In genomic region chr18:9630444-9630843, GRCh38 we compare ENCODE assay signal across 15 cellular contexts. TPM values are rescaled to one million over a fixed set of nuclear protein-coding genes. Genes with fewer than 3 reads are reported as not detected.
DNase-seq lines count a peak whose midpoint lies in the region; ATAC-seq and TF ChIP-seq lines count a peak whose summit lies in the region.
"Had no signal": no experiment of that assay in that cellular context is flagged by ENCODE, and none has a peak within 500 bp of the region (broad histone marks: within the 10 kb centered on the region; RNA-seq: fewer than 3 reads in every experiment).

No MANE protein-coding gene starts in this region.

- H3K18ac ChIP-seq in IMR-90 (ENCODE audit: low read depth, low read length) = no peak overlapping the region

- H3K4me1 Mint-ChIP-seq in GM23338 (peaks cover 17% of the 10 kb centered on the region), MCF 10A (ENCODE audit: insufficient read depth, unreplicated experiment) (peaks cover 10% of the 10 kb centered on the region)

- H3K23ac ChIP-seq in IMR-90 (ENCODE audit: low read depth, low read length) = peak overlapping the region; percentile 45; the same call in 1 of the 2 replicates

- no peaks in the 10 kb centered on the region for H3F3A ChIP-seq in GM23338 (replicated peaks; ENCODE audit: low read depth)

- TF ChIP-seq RAD21 in IMR-90 (IDR thresholded peaks at IDR 0.05; ENCODE audit: low read length) = no peak

- no peaks in the 10 kb centered on the region for H3K79me2 ChIP-seq in GM23338 (replicated peaks; ENCODE audit: insufficient read depth)
- H3K79me2 ChIP-seq in osteoblast (ENCODE audit: insufficient read depth, low read length) = no peaks in the 10 kb centered on the region

- peak overlapping the region; percentile 89; the same call in 2 of the 3 replicates for H2BK15ac ChIP-seq in IMR-90 (ENCODE audit: low read depth, low read length)

- H3K9me2 ChIP-seq in GM23338 (ENCODE audit: insufficient read depth) = no peaks in the 10 kb centered on the region

- H3K4me2 ChIP-seq in GM23338 = no peak overlapping the region
- H3K4me2 ChIP-seq in IMR-90 (ENCODE audit: low read depth, low read length) = no peak overlapping the region
- no peak overlapping the region for H3K4me2 ChIP-seq in osteoblast (ENCODE audit: insufficient read depth, low read length)

- peak overlapping the region; percentile 18 for H2BK5ac ChIP-seq in IMR-90 (ENCODE audit: low read depth, low read length, poor library complexity, severe bottlenecking)

- no peak for TF ChIP-seq POLR2A in IMR-90 (IDR thresholded peaks at IDR 0.05; ENCODE audit: low read depth, low read length)
- no peak for TF ChIP-seq POLR2A in esophagus muscularis mucosa (IDR thresholded peaks at IDR 0.05; ENCODE audit: low read depth)

- H2BK120ac ChIP-seq in IMR-90 (ENCODE audit: low read depth, low read length) = peak overlapping the region; percentile 86

- H4K5ac ChIP-seq in IMR-90 (ENCODE audit: low read depth, low read length) = peak overlapping the region; percentile 64; the same call in 1 of the 2 replicates

- ATAC-seq in GM23338 (peak; percentile 48), IMR-90 (ENCODE audit: low read depth) (no peak)

- no peak for TF ChIP-seq EP300 in esophagus muscularis mucosa (IDR thresholded peaks at IDR 0.05)

- no peaks in the 10 kb centered on the region for H3K36me3 Mint-ChIP-seq in GM23338 (ENCODE audit: low read depth)
- no peaks in the 10 kb centered on the region for H3K36me3 Mint-ChIP-seq in MCF 10A (ENCODE audit: insufficient read depth, unreplicated experiment)

- no peak overlapping the region for H2AK9ac ChIP-seq in IMR-90 (replicated peaks; ENCODE audit: low read depth, low read length, poor library complexity)

- intact Hi-C loops in IMR-90 (cut with micrococcal nuclease) (no loop called here), esophagus muscularis mucosa (cut with DNase I) (no loop called here), MCF 10A (cut with micrococcal nuclease) (no loop called here)

- no peak for DNase-seq in GM23338 (ENCODE audit: low spot score)
- no peak for DNase-seq in IMR-90
- peak; percentile 60 for DNase-seq in esophagus muscularis mucosa (ENCODE audit: extremely low spot score)
- no peak for DNase-seq in osteoblast (ENCODE audit: insufficient read length, low spot score, missing footprints)
- DNase-seq in NCI-H1436 treated with DMSO at 0.1 percent for 48 hours (lab: John Stamatoyannopoulos, UW) = no peak
- no peak for DNase-seq in MCF 10A (ENCODE audit: unreplicated experiment)
- no peak for DNase-seq in activated CD4-positive, alpha-beta T cell treated with anti-CD3 and anti-CD28 coated beads, Interleukin-2, amount 50 U/mL, for 4 hours
- DNase-seq: 8988T; ACHN; C1 segment of cervical spinal cord; Calu3; CD4-positive, alpha-beta T cell; DMS 273 treated with DMSO at 0.1 percent for 48 hours; H7 had no signal

- in situ Hi-C loops in IMR-90 (cut with MboI; ENCODE audit: low sequenced_read_pairs) = no loop called here

- peaks cover 3% of the 10 kb centered on the region for H3K9me1 ChIP-seq in IMR-90 (ENCODE audit: insufficient read depth, low read length)

- H3K4me3 ChIP-seq in GM23338 (no peak overlapping the region), IMR-90 (ENCODE audit: insufficient read depth, low read depth, low read length) (no peak overlapping the region), esophagus muscularis mucosa (no peak overlapping the region), osteoblast (ENCODE audit: insufficient read depth, low read length) (no peak overlapping the region)

- BruUV-seq in IMR-90 (replicated peaks; lab: Mats Ljungman, UMichigan) = no TSS peak
- BruUV-seq in MCF 10A (replicated peaks; lab: Mats Ljungman, UMichigan) = no TSS peak

- 86 to 100% methylated on average over 2 to 3 of the region's 8 CpGs for WGBS in IMR-90 (ENCODE audit: extremely low coverage in 2 of 2, insufficient read length in 1 of 2), 2 experiments
- 94% methylated on average over 8 of the region's 8 CpGs for WGBS in esophagus muscularis mucosa

- no peak for TF ChIP-seq CTCF in GM23338 (conservative IDR thresholded peaks at IDR 0.05; ENCODE audit: low read depth in 2 of 2)
- TF ChIP-seq CTCF in IMR-90 (conservative IDR thresholded peaks at IDR 0.05; ENCODE audit: low read depth, low read length) = no peak
- TF ChIP-seq CTCF in esophagus muscularis mucosa (IDR thresholded peaks at IDR 0.05) = no peak
- TF ChIP-seq CTCF in osteoblast (IDR thresholded peaks at IDR 0.05; ENCODE audit: extremely low read depth, low read depth, low read length) = no peak
- TF ChIP-seq CTCF in MCF 10A (IDR thresholded peaks at IDR 0.05; ENCODE audit: unreplicated experiment) = no peak

- H3K9me3 ChIP-seq in IMR-90 (ENCODE audit: control insufficient read depth, insufficient read depth, low read length) (no peaks in the 10 kb centered on the region), esophagus muscularis mucosa (no peaks in the 10 kb centered on the region), osteoblast (ENCODE audit: low read depth, low read length) (no peaks in the 10 kb centered on the region)

- peak overlapping the region; percentile 26; the same call in 1 of the 2 replicates for H4K91ac ChIP-seq in IMR-90 (ENCODE audit: insufficient read depth, low read depth, low read length)

- H3K9ac ChIP-seq in IMR-90 (ENCODE audit: low read depth, low read length) = no peak overlapping the region

- no peak overlapping the region for H3K56ac ChIP-seq in IMR-90 (ENCODE audit: extremely low read depth, insufficient read depth, low read length)

- H3K27ac Mint-ChIP-seq in GM23338 (no peak overlapping the region), MCF 10A (ENCODE audit: low read depth, unreplicated experiment) (no peak overlapping the region)
- H3K27ac Mint-ChIP-seq: CD4-positive, alpha-beta T cell; IgD-negative memory B cell had no signal

- H4K20me1 ChIP-seq in GM23338 (replicated peaks; ENCODE audit: insufficient read depth) (no peaks in the 10 kb centered on the region), IMR-90 (ENCODE audit: insufficient read depth, low read length) (no peaks in the 10 kb centered on the region), osteoblast (ENCODE audit: insufficient read depth, low read length) (no peaks in the 10 kb centered on the region)

- dilution Hi-C loops in IMR-90 (cut with HindIII; ENCODE audit: low sequenced_read_pairs, unreplicated experiment) = no loop called here

- H3K4me1 ChIP-seq in GM23338 (ENCODE audit: insufficient read depth) (peaks cover 13% of the 10 kb centered on the region), IMR-90 (ENCODE audit: control insufficient read depth, insufficient read depth, low read length) (peaks cover 5% of the 10 kb centered on the region; the same call in 1 of the 2 replicates), esophagus muscularis mucosa (peaks cover 7 to 16% (median 9%) of the 10 kb centered on the region in 4 donors), osteoblast (ENCODE audit: insufficient read depth, low read length) (peaks cover 20% of the 10 kb centered on the region)

- POLR2A ChIA-PET in IMR-90 (lab: Charles Lee; ENCODE audit: unreplicated experiment) (no interaction called here), MCF 10A (lab: Yijun Ruan, JAX) (no interaction called here)

- CTCF ChIA-PET in IMR-90 (lab: Yijun Ruan, JAX) = no interaction called here
- CTCF ChIA-PET in MCF 10A (lab: Yijun Ruan, JAX) = no interaction called here

- H3K9me3 Mint-ChIP-seq in GM23338 = peaks cover 5% of the 10 kb centered on the region; the same call in 1 of the 3 replicates
- peaks cover 3% of the 10 kb centered on the region for H3K9me3 Mint-ChIP-seq in MCF 10A (ENCODE audit: unreplicated experiment)
- H3K9me3 Mint-ChIP-seq: CD4-positive, alpha-beta T cell had no signal

- H3K27ac ChIP-seq in GM23338 (ENCODE audit: low read depth) (peak overlapping the region; percentile 28; the same call in 1 of the 2 replicates), IMR-90 (ENCODE audit: insufficient read depth, low read length) (no peak overlapping the region), esophagus muscularis mucosa (replicated peaks in 1 of 4) (no peak overlapping the region), osteoblast (ENCODE audit: low read depth, low read length) (no peak overlapping the region)

- H2BK20ac ChIP-seq in IMR-90 (ENCODE audit: low read depth, low read length) = peak overlapping the region; percentile 78

- H3K4ac ChIP-seq in IMR-90 (ENCODE audit: low read depth, low read length) = peak overlapping the region; percentile 69

- H3K36me3 ChIP-seq in GM23338 (ENCODE audit: insufficient read depth) = no peaks in the 10 kb centered on the region
- no peaks in the 10 kb centered on the region for H3K36me3 ChIP-seq in IMR-90 (ENCODE audit: control insufficient read depth, insufficient read depth, low read length)
- no peaks in the 10 kb centered on the region for H3K36me3 ChIP-seq in esophagus muscularis mucosa
- no peaks in the 10 kb centered on the region for H3K36me3 ChIP-seq in osteoblast (ENCODE audit: insufficient read depth, low read length)

- H4K8ac ChIP-seq in IMR-90 (ENCODE audit: low read depth in 2 of 2, low read length in 2 of 2) = peak overlapping the region in 1 of 2 experiments; percentile 53; a peak in 1 of 4 replicates

- peak overlapping the region; percentile 61; the same call in 1 of the 2 replicates for H2AK5ac ChIP-seq in IMR-90 (ENCODE audit: low read depth, low read length)

- H3K4me3 Mint-ChIP-seq in GM23338 (no peak overlapping the region), MCF 10A (ENCODE audit: unreplicated experiment) (no peak overlapping the region)
- H3K4me3 Mint-ChIP-seq: CD4-positive, alpha-beta T cell; IgD-negative memory B cell had no signal

- H3K27me3 ChIP-seq in GM23338 (ENCODE audit: insufficient read depth) = no peaks in the 10 kb centered on the region
- no peaks in the 10 kb centered on the region for H3K27me3 ChIP-seq in IMR-90 (ENCODE audit: control insufficient read depth, insufficient read depth, low read length)
- H3K27me3 ChIP-seq in esophagus muscularis mucosa = no peaks in the 10 kb centered on the region
- H3K27me3 ChIP-seq in osteoblast (ENCODE audit: insufficient read depth, low read length) = no peaks in the 10 kb centered on the region

- no peaks in the 10 kb centered on the region for H3K79me1 ChIP-seq in IMR-90 (ENCODE audit: low read depth in 1 of 2, low read length in 2 of 2)

- 0 out of 2 replicates have a peak overlapping the region, but pooled peaks have one; percentile 24 for H3K14ac ChIP-seq in IMR-90 (replicated peaks; ENCODE audit: low read depth, low read length)

- peak overlapping the region; percentile 57; the same call in 1 of the 2 replicates for H2AFZ ChIP-seq in GM23338
- H2AFZ ChIP-seq in IMR-90 (replicated peaks; ENCODE audit: low read length, poor library complexity) = no peak overlapping the region
- H2AFZ ChIP-seq in osteoblast (ENCODE audit: low read length) = peak overlapping the region; percentile 17

- H3K27me3 Mint-ChIP-seq in GM23338 (ENCODE audit: insufficient read depth, low read depth, poor library complexity) (peaks cover 1% of the 10 kb centered on the region), MCF 10A (ENCODE audit: insufficient read depth, unreplicated experiment) (no peaks in the 10 kb centered on the region)
- H3K27me3 Mint-ChIP-seq: CD4-positive, alpha-beta T cell had no signal

RNA-seq across cellular contexts. Expression of gene PPP4R1, which starts 16.1 kb away (rescaled TPM):
- total RNA-seq in GM23338 (2014; rRNA removed; shearing (Covaris generic)) = 79.4 and 91.9 TPM in 2 replicates
- polyA plus RNA-seq in GM23338 (2016; fragmentation: Nextera tagmentation; extraction: Ambion mirVana) (18.1 and 18.7 TPM in 2 replicates), IMR-90 (2012; rRNA removed) (70.9 and 80.6 TPM in 2 replicates)
- total RNA-seq in IMR-90 (2012; rRNA removed) (123 and 131 TPM in 2 replicates), esophagus muscularis mucosa (100 to 1,000 TPM in 1 of 4 donors, 10 to 100 TPM in 3; 74.6 to 129 (median 97.1) TPM), osteoblast (138 and 143 TPM in 2 replicates), MCF 10A (2022) (88.0 and 109 TPM in 2 replicates)
- polyA plus RNA-seq in IMR-90 (2012; cell fraction: cytosol; rRNA removed) = 40.7 and 121 TPM in 2 replicates
- polyA plus RNA-seq in IMR-90 (2012; cell fraction: nucleus; rRNA removed; ENCODE audit: low replicate concordance) = 131 and 135 TPM in 2 replicates
